In the genomic region with DNA sequence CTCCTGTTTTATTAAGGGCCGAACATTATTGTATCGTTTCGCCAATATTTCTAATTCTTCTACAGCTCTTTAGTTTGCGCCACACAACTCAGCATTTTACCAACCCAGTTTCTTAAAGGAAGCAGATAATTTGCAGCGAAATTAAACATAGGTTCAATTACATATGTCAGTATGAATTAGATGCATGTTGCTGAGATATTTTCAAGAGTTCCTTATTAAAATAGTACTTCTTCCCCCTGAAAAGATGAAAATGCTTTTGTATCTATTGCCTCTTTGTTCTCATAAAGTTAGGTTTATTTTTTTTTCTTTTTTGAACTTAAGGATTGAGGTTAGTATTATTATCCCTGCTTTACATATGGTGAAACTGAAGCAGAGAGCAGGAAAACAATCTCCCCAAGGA, we compare ENCODE assay signal across 20 cellular contexts.
"Had no signal": no experiment of that assay in that cellular context is flagged by ENCODE, and none has a peak within 500 bp of the region (broad histone marks: within the 10 kb centered on the region; RNA-seq: fewer than 3 reads in every experiment).

No MANE protein-coding gene starts in this region.

- ATAC-seq: K562 had no signal

- H3K27ac ChIP-seq: HL-60, KMS-11, RWPE1 had no signal

- H3K4me3 Mint-ChIP-seq: IgD-negative memory B cell had no signal

- DNase-seq: Kasumi-1, MM.1S, NCI-H1092 treated with DMSO at 0.1 percent for 48 hours, NCI-H1436, NCI-H187, NCI-H2029, NCI-H2081 treated with DMSO at 0.1 percent for 48 hours, NCI-H2171, NCI-H226, NCI-H446, NCI-H510A, NCI-H524 treated with DMSO at 0.1 percent for 48 hours, NCI-H69, NCI-H774, SHP77 had no signal

- H3K27me3 Mint-ChIP-seq: IgD-negative memory B cell had no signal

- H3K9me3 Mint-ChIP-seq: IgD-negative memory B cell had no signal

- H3K4me3 ChIP-seq: K562 had no signal
